Comparison of ENCODE assay signal across 8 cellular contexts in the genomic region with DNA sequence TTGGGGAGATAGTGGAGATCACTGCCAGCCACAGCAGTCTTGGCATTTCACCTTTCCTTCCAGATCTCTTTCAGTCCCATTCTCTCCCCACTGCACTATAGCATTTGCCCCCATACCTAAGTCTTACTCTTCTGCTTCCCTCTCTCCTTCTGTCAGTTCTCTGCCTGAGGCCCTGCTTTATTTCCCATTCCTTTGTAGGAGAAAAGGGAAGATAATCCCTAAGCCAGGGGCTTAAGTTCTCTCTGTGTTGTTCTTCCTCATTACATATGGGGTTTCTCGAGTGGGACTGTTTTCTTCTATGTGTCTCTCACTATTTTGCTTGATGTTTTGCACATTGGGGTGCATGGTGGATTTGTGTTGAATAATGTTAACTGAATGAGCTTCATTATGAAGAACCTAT. TPM values are rescaled to one million over a fixed set of nuclear protein-coding genes. Genes with fewer than 3 reads are reported as not detected.
DNase-seq lines count a peak whose midpoint lies in the region; ATAC-seq and TF ChIP-seq lines count a peak whose summit lies in the region.

No MANE protein-coding gene starts in this region.

- no peak overlapping the region for H2AFZ ChIP-seq in Loucy (ENCODE audit: low read length)
- H2AFZ ChIP-seq in neuronal stem cell (ENCODE audit: low read length) = no peak overlapping the region

- peaks cover 65% of the 10 kb centered on the region for H4K20me1 ChIP-seq in Loucy (ENCODE audit: insufficient read depth, low read length, poor library complexity, severe bottlenecking)

- H2BK5ac ChIP-seq in neuronal stem cell (ENCODE audit: low read length) = no peak overlapping the region

- H2BK12ac ChIP-seq in neuronal stem cell (ENCODE audit: low read length) = no peak overlapping the region

- 0 out of 2 replicates have a peak, but pooled peaks cover 10% of the 10 kb centered on the region for H3F3A ChIP-seq in Loucy (ENCODE audit: low read depth)

- no peak overlapping the region for H4K8ac ChIP-seq in neuronal stem cell (ENCODE audit: low read depth, low read length)

- H3K27me3 ChIP-seq in Loucy (ENCODE audit: insufficient read depth, low read length, poor library complexity, severe bottlenecking) (no peaks in the 10 kb centered on the region), neuronal stem cell (ENCODE audit: control insufficient read depth in 3 of 3, insufficient read depth in 3 of 3, low read depth in 1 of 3, low read length in 3 of 3) (no peaks in the 10 kb centered on the region)

- H3K9ac ChIP-seq in Loucy (ENCODE audit: low read depth, low read length, poor library complexity, severe bottlenecking) (peak overlapping the region; percentile 77), neuronal stem cell (ENCODE audit: low read depth, low read length, poor library complexity) (no peak overlapping the region)

- no peak for ATAC-seq in GM21367 (IDR thresholded peaks at IDR 0.05; ENCODE audit: unreplicated experiment)
- no peak for ATAC-seq in GM18907 (IDR thresholded peaks at IDR 0.05; ENCODE audit: unreplicated experiment)

- peaks cover 51% of the 10 kb centered on the region for H3K4me1 ChIP-seq in Loucy (ENCODE audit: insufficient read depth, low read length, poor library complexity, severe bottlenecking)
- peaks cover 36 to 49% of the 10 kb centered on the region in 2 donors for H3K4me1 ChIP-seq in neuronal stem cell (ENCODE audit: control insufficient read depth in 2 of 2, insufficient read depth in 1 of 2, low read depth in 1 of 2, low read length in 2 of 2)

- no peak overlapping the region for H3K18ac ChIP-seq in neuronal stem cell (ENCODE audit: low read length)

- no peak overlapping the region for H3K4ac ChIP-seq in neuronal stem cell (ENCODE audit: low read length)

- no peaks in the 10 kb centered on the region for H3K9me2 ChIP-seq in Loucy (replicated peaks; ENCODE audit: low read depth, low read length)

- peak overlapping the region; percentile 97 for H3K27ac ChIP-seq in cingulate gyrus (ENCODE audit: low read depth, low read length)
- H3K27ac ChIP-seq in neuronal stem cell (replicated peaks; ENCODE audit: low read length) = peak overlapping the region; percentile 9

- peak; percentile 33 for DNase-seq in CD1c-positive myeloid dendritic cell (ENCODE audit: extremely low spot score)
- no peak for DNase-seq in neuronal stem cell (ENCODE audit: low spot score)
- DNase-seq in activated CD4-positive, CD25-positive, alpha-beta regulatory T cell (lab: John Stamatoyannopoulos, UW) = no peak
- no peak for DNase-seq in NCI-H128 (lab: John Stamatoyannopoulos, UW; ENCODE audit: unreplicated experiment)

- H3K79me1 ChIP-seq in neuronal stem cell (ENCODE audit: low read depth, low read length) = peaks cover 21% of the 10 kb centered on the region

- H3K36me3 ChIP-seq in Loucy (ENCODE audit: insufficient read depth, low read length) (peaks cover 3% of the 10 kb centered on the region; the same call in 1 of the 2 replicates), neuronal stem cell (replicated peaks in 1 of 2; ENCODE audit: control insufficient read depth in 2 of 2, insufficient read depth in 2 of 2, low read length in 2 of 2) (peaks cover 9 to 21% of the 10 kb centered on the region in 2 donors)

- H2BK15ac ChIP-seq in neuronal stem cell (ENCODE audit: low read length) = no peak overlapping the region

- H3K4me2 ChIP-seq in Loucy (ENCODE audit: low read depth, low read length, poor library complexity, severe bottlenecking) (peak overlapping the region; percentile 98), neuronal stem cell (ENCODE audit: insufficient read depth, low read length, poor library complexity, severe bottlenecking) (no peak overlapping the region)

- no peak overlapping the region for H2AK5ac ChIP-seq in neuronal stem cell (ENCODE audit: low read depth, low read length)

- H3K23ac ChIP-seq in neuronal stem cell (ENCODE audit: low read depth, low read length, poor library complexity) = no peak overlapping the region

- H3K9me3 ChIP-seq in Loucy (ENCODE audit: insufficient read depth, low read depth, low read length) = no peaks in the 10 kb centered on the region
- no peaks in the 10 kb centered on the region for H3K9me3 ChIP-seq in neuronal stem cell (replicated peaks in 1 of 2; ENCODE audit: control insufficient read depth in 2 of 2, insufficient read depth in 1 of 2, low read depth in 1 of 2, low read length in 2 of 2)

- no peak overlapping the region for H2BK120ac ChIP-seq in neuronal stem cell (ENCODE audit: low read depth, low read length)

- no peak for TF ChIP-seq CTCF in Loucy (conservative IDR thresholded peaks at IDR 0.05; ENCODE audit: low read length)

- no peak overlapping the region for H4K91ac ChIP-seq in neuronal stem cell (ENCODE audit: low read depth, low read length, poor library complexity)

- peaks cover 82% of the 10 kb centered on the region; the same call in 1 of the 2 replicates for H3K79me2 ChIP-seq in Loucy (ENCODE audit: insufficient read depth, low read length)

- no CpG with 5 or more reads among the region's 1 CpG for WGBS in neuronal stem cell (ENCODE audit: extremely low coverage in 2 of 2, insufficient read length in 2 of 2, insufficient replicate concordance in 1 of 2), 2 donors

- peak overlapping the region; percentile 88 for H3K4me3 ChIP-seq in Loucy (ENCODE audit: low read length, poor library complexity, severe bottlenecking)
- no peak overlapping the region for H3K4me3 ChIP-seq in neuronal stem cell (ENCODE audit: low read length in 2 of 2)

- H3K14ac ChIP-seq in neuronal stem cell (ENCODE audit: low read length) = no peak overlapping the region

RNA-seq across cellular contexts. Expression of a gene that starts 6.4 kb away (rescaled TPM):
- polyA plus RNA-seq in neuronal stem cell (2013, experiment 1 of 2) = 20.0 TPM
- 21.1 TPM for polyA plus RNA-seq in neuronal stem cell (2013, experiment 2 of 2)

RNA-seq across cellular contexts. Expression of a gene that starts 14.4 kb away (rescaled TPM):
- 132 TPM for polyA plus RNA-seq in neuronal stem cell (2013, experiment 1 of 2)
- polyA plus RNA-seq in neuronal stem cell (2013, experiment 2 of 2) = 128 TPM

RNA-seq across cellular contexts. Expression of a gene that starts 16.9 kb away (rescaled TPM):
- polyA plus RNA-seq in neuronal stem cell (2013, experiment 1 of 2) = 74.6 TPM
- polyA plus RNA-seq in neuronal stem cell (2013, experiment 2 of 2) = 76.9 TPM

RNA-seq across cellular contexts. Expression of a gene that starts 17.4 kb away (rescaled TPM):
- polyA plus RNA-seq in neuronal stem cell (2013, experiment 1 of 2) = 10.9 TPM
- polyA plus RNA-seq in neuronal stem cell (2013, experiment 2 of 2) = 10.9 TPM

RNA-seq across cellular contexts. Expression of a gene that starts 48.1 kb away (rescaled TPM):
- 17.8 TPM for polyA plus RNA-seq in neuronal stem cell (2013, experiment 1 of 2)
- 15.7 TPM for polyA plus RNA-seq in neuronal stem cell (2013, experiment 2 of 2)
